In genomic region chr3:72097053-72097452, GRCh38 we compare ENCODE assay signal across 23 cellular contexts.
DNase-seq lines count a peak whose midpoint lies in the region; ATAC-seq, FAIRE-seq and TF ChIP-seq lines count a peak whose summit lies in the region.
"Had no signal": no experiment of that assay in that cellular context is flagged by ENCODE, and none has a peak within 500 bp of the region (broad histone marks: within the 10 kb centered on the region; RNA-seq: fewer than 3 reads in every experiment).

No MANE protein-coding gene starts in this region.

- H3K9me3 ChIP-seq in liver (ENCODE audit: control insufficient read depth in 4 of 4, low read length in 3 of 4) (no peaks in the 10 kb centered on the region), HepG2 (ENCODE audit: low read length) (no peaks in the 10 kb centered on the region), OCI-LY7 (ENCODE audit: low read length) (no peaks in the 10 kb centered on the region), sigmoid colon (no peaks in the 10 kb centered on the region)
- H3K9me3 ChIP-seq: BLaER1 had no signal

- peaks cover 0 to 8% (median 5%) of the 10 kb centered on the region in 4 donors for H3K4me1 ChIP-seq in liver (ENCODE audit: control insufficient read depth in 4 of 4, insufficient read depth in 4 of 4, low read length in 3 of 4)
- no peaks in the 10 kb centered on the region for H3K4me1 ChIP-seq in HepG2 (ENCODE audit: insufficient read depth, low read length)
- H3K4me1 ChIP-seq in OCI-LY7 (ENCODE audit: insufficient read depth, low read length, poor library complexity, severe bottlenecking) = peaks cover 98% of the 10 kb centered on the region
- peaks cover 0 to 14% (median 11%) of the 10 kb centered on the region in 4 donors for H3K4me1 ChIP-seq in sigmoid colon

- no peak for FAIRE-seq in HepG2 (lab: Jason Lieb, UNC)
- FAIRE-seq: A204.1, D721Med, GM19239 had no signal

- H3K4me3 ChIP-seq in liver (ENCODE audit: low read depth in 1 of 3, low read length in 3 of 3) (no peak overlapping the region), HepG2 (replicated peaks in 1 of 3; ENCODE audit: insufficient read depth in 1 of 3, low read depth in 2 of 3, low read length in 3 of 3) (no peak overlapping the region), OCI-LY7 (ENCODE audit: low read depth, low read length, poor library complexity, severe bottlenecking) (no peak overlapping the region), sigmoid colon (no peak overlapping the region)
- H3K4me3 ChIP-seq: BLaER1, GM23338 had no signal

- H3K4me1 Mint-ChIP-seq in activated naive CD8-positive, alpha-beta T cell treated with anti-CD3 and anti-CD28 coated beads for 36 hours = peaks cover 27% of the 10 kb centered on the region

- BruUV-seq in HepG2 (replicated peaks; lab: Mats Ljungman, UMichigan) = no TSS peak
- BruUV-seq in OCI-LY7 (replicated peaks; lab: Mats Ljungman, UMichigan) = no TSS peak

- CTCF ChIA-PET in HepG2 (lab: Yijun Ruan, JAX; ENCODE audit: low intra/inter-chr PET ratio, low total read pairs) (no interaction called here), OCI-LY7 (lab: Charles Lee; ENCODE audit: unreplicated experiment) (interaction anchor here (0.5 kb wide), 1 partner anchor 725 kb away, joined by 3 read pairs; no protein-coding TSS in a partner anchor)

- no peaks in the 10 kb centered on the region for H3K9me3 Mint-ChIP-seq in activated naive CD8-positive, alpha-beta T cell treated with anti-CD3 and anti-CD28 coated beads for 36 hours
- H3K9me3 Mint-ChIP-seq: CD4-positive, CD25-positive, alpha-beta regulatory T cell; CD8-positive, alpha-beta T cell; GM23338; H9 had no signal

- H3K36me3 ChIP-seq in liver (ENCODE audit: control insufficient read depth in 4 of 4, insufficient read depth in 3 of 4, low read depth in 1 of 4, low read length in 3 of 4) = no peaks in the 10 kb centered on the region
- no peaks in the 10 kb centered on the region for H3K36me3 ChIP-seq in HepG2 (replicated peaks in 1 of 2; ENCODE audit: control insufficient read depth in 1 of 2, insufficient read depth in 2 of 2, low read length in 2 of 2)
- H3K36me3 ChIP-seq in OCI-LY7 (ENCODE audit: insufficient read depth, low read length) = no peaks in the 10 kb centered on the region
- H3K36me3 ChIP-seq in sigmoid colon = no peaks in the 10 kb centered on the region
- H3K36me3 ChIP-seq: BLaER1 had no signal

- no peak overlapping the region for H3K27ac ChIP-seq in liver (ENCODE audit: low read depth in 1 of 2, low read length in 2 of 2)
- no peak overlapping the region for H3K27ac ChIP-seq in HepG2 (ENCODE audit: extremely low read length, insufficient read depth, low read length)
- H3K27ac ChIP-seq in OCI-LY7 (ENCODE audit: low read depth, low read length, poor library complexity, severe bottlenecking) = peak overlapping the region; percentile 43
- no peak overlapping the region for H3K27ac ChIP-seq in sigmoid colon
- H3K27ac ChIP-seq: 22Rv1, BLaER1, C4-2B had no signal

- no peak overlapping the region for H3K9ac ChIP-seq in liver (ENCODE audit: low read depth in 1 of 2, low read length in 2 of 2)
- no peak overlapping the region for H3K9ac ChIP-seq in HepG2 (ENCODE audit: insufficient read depth, low read depth, low read length)
- H3K9ac ChIP-seq: BLaER1 had no signal

- TF ChIP-seq CTCF in liver (IDR thresholded peaks at IDR 0.05; ENCODE audit: low read depth, low read length, missing input control) (no peak), HepG2 (CRISPR knock-in tag; IDR thresholded peaks at IDR 0.05) (no peak), OCI-LY7 (conservative IDR thresholded peaks at IDR 0.05; ENCODE audit: low read length) (no peak), sigmoid colon (IDR thresholded peaks at IDR 0.05) (no peak)

- H3K4me2 ChIP-seq in HepG2 (ENCODE audit: low read depth, low read length) (no peak overlapping the region), OCI-LY7 (ENCODE audit: low read length) (no peak overlapping the region)
- H3K4me2 ChIP-seq: BLaER1, GM23338 had no signal

- TF ChIP-seq RAD21 in liver (IDR thresholded peaks at IDR 0.05) (peak; percentile 37 to 43), HepG2 (CRISPR knock-in tag; IDR thresholded peaks at IDR 0.05) (no peak)

- ATAC-seq in HepG2 = no peak
- peak; percentile 67 for ATAC-seq in left lobe of liver
- ATAC-seq in GM21447 (IDR thresholded peaks at IDR 0.05; ENCODE audit: unreplicated experiment) = no peak
- ATAC-seq: CD8-positive, alpha-beta T cell; GM23338; HCT116 had no signal

- no peak for TF ChIP-seq EP300 in HepG2 (IDR thresholded peaks at IDR 0.05; ENCODE audit: low read depth in 2 of 2, low read length in 2 of 2)
- TF ChIP-seq EP300 in HepG2 (CRISPR knock-in tag; IDR thresholded peaks at IDR 0.05; ENCODE audit: borderline replicate concordance) = no peak
- TF ChIP-seq EP300 in sigmoid colon (IDR thresholded peaks at IDR 0.05) = no peak

- H3K9me2 ChIP-seq in OCI-LY7 (ENCODE audit: insufficient read depth, low read length) = no peaks in the 10 kb centered on the region

- H3K27ac Mint-ChIP-seq in activated naive CD8-positive, alpha-beta T cell treated with anti-CD3 and anti-CD28 coated beads for 36 hours = no peak overlapping the region
- H3K27ac Mint-ChIP-seq: B cell; CD8-positive, alpha-beta T cell; GM23338; H9 had no signal

- in situ Hi-C loops in HepG2 (cut with HindIII; ENCODE audit: extremely low pct_ligation_motif_present, low pct_unique_long_range_greater_than_20kb) = no loop called here

- H2AFZ ChIP-seq in HepG2 (ENCODE audit: low read length) = no peak overlapping the region
- H2AFZ ChIP-seq in OCI-LY7 (ENCODE audit: low read length) = no peak overlapping the region
- H2AFZ ChIP-seq: GM23338 had no signal

- H3K27me3 ChIP-seq in liver (ENCODE audit: control insufficient read depth in 4 of 4, insufficient read depth in 4 of 4, low read length in 3 of 4) (no peaks in the 10 kb centered on the region), HepG2 (ENCODE audit: control insufficient read depth in 1 of 2, insufficient read depth in 2 of 2, low read length in 2 of 2) (peaks cover 3 to 13% of the 10 kb centered on the region in 2 experiments; a peak in 3 of 5 replicates), sigmoid colon (no peaks in the 10 kb centered on the region)
- H3K27me3 ChIP-seq: BLaER1 had no signal

- POLR2A ChIA-PET in HepG2 (lab: Yijun Ruan, JAX) = no interaction called here
- POLR2A ChIA-PET in OCI-LY7 (lab: Charles Lee) = interaction anchor here (0.7 to 4.7 kb wide), 5 partner anchors 10 to 122 kb away, joined by 3 to 31 read pairs (median 3); no protein-coding TSS in a partner anchor

- intact Hi-C loops in HepG2 (cut with micrococcal nuclease; ENCODE audit: unreplicated experiment) = no loop called here
- intact Hi-C loops in OCI-LY7 (cut with micrococcal nuclease; ENCODE audit: unreplicated experiment) = loop anchor here (5.0 kb wide), 1 partner anchor 220 kb away; no protein-coding TSS in a partner anchor
- intact Hi-C loops in sigmoid colon (cut with DNase I) = no loop called here

- H3K36me3 Mint-ChIP-seq in activated naive CD8-positive, alpha-beta T cell treated with anti-CD3 and anti-CD28 coated beads for 36 hours = no peaks in the 10 kb centered on the region
- H3K36me3 Mint-ChIP-seq: CD4-positive, CD25-positive, alpha-beta regulatory T cell; CD8-positive, alpha-beta T cell had no signal

- no peak for DNase-seq in HepG2 (ENCODE audit: low spot score)
- no peak for DNase-seq in OCI-LY7 (ENCODE audit: low spot score)
- DNase-seq in left lobe of liver (ENCODE audit: low spot score) = no peak
- peak; percentile 12 for DNase-seq in sigmoid colon
- no peak for DNase-seq in COR-L47 (lab: John Stamatoyannopoulos, UW)
- DNase-seq in activated naive CD8-positive, alpha-beta T cell treated with anti-CD3 and anti-CD28 coated beads for 36 hours = no peak
- DNase-seq: CD4-positive, CD25-positive, alpha-beta regulatory T cell; CD8-positive, alpha-beta T cell; DMS 273 treated with DMSO at 0.1 percent for 48 hours; DMS79; GF-D8; H9 had no signal

- H3K27me3 Mint-ChIP-seq in activated naive CD8-positive, alpha-beta T cell treated with anti-CD3 and anti-CD28 coated beads for 36 hours = no peaks in the 10 kb centered on the region

- no peak overlapping the region for H3K4me3 Mint-ChIP-seq in activated naive CD8-positive, alpha-beta T cell treated with anti-CD3 and anti-CD28 coated beads for 36 hours
- H3K4me3 Mint-ChIP-seq: B cell; CD4-positive, CD25-positive, alpha-beta regulatory T cell; CD8-positive, alpha-beta T cell; GM23338; H9 had no signal

- H4K20me1 ChIP-seq in HepG2 (ENCODE audit: insufficient read depth, low read length) = no peaks in the 10 kb centered on the region
- H4K20me1 ChIP-seq in OCI-LY7 (ENCODE audit: insufficient read depth, low read length) = no peaks in the 10 kb centered on the region

- TF ChIP-seq POLR2A in HepG2 (IDR thresholded peaks at IDR 0.05; ENCODE audit: insufficient read depth in 1 of 2, low read depth in 2 of 2, low read length in 2 of 2) (no peak), sigmoid colon (IDR thresholded peaks at IDR 0.05) (no peak)

- no peaks in the 10 kb centered on the region for H3K79me2 ChIP-seq in HepG2 (ENCODE audit: insufficient read depth, low read length)
- H3K79me2 ChIP-seq in OCI-LY7 (ENCODE audit: insufficient read depth, low read depth, low read length) = no peaks in the 10 kb centered on the region

TF ChIP-seq in HepG2, 621 proteins besides CTCF, POLR2A, EP300 and RAD21 (continues in another document):
- TF ChIP-seq FOXK2 (IDR thresholded peaks at IDR 0.05) (no peak), MED8 (CRISPR knock-in tag; IDR thresholded peaks at IDR 0.05; ENCODE audit: insufficient replicate concordance) (no peak), HNRNPLL (IDR thresholded peaks at IDR 0.05; ENCODE audit: low read depth, low read length, poor library complexity, severe bottlenecking) (no peak), CSRNP2 (CRISPR knock-in tag; conservative IDR thresholded peaks at IDR 0.05; ENCODE audit: low read depth) (no peak)
